8 cellular contexts compared by ENCODE assay signal in the genomic region with DNA sequence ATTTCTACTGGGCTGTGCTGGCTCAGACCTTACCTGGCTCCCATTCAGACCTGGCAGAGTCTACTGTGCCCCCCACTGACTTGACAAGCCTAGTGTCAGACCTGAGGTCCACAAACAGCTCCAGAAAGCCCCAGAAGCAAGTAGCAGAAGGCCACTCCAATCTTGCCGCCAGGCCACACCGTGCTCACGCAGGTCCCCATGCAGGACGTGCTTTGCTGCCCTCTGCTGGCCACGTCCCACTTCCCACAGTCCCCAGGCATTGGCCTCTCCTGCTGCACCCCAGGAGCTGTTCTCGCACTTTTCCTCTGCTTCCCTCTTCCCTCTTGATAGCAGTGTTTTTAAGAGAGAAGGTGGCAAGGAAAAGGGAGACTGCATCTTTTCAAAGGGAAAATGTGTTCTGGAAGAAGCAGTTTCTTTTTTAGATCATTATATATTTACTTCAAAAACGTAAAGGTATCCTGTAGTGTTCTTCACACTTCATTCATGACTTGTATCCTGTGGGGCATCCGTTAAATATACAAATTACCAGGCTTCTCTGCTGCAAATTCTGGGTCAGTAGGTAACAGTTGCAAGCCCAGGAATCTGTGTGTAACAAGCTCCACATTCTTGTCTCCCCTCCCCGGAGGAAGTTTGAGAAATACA.
DNase-seq lines count a peak whose midpoint lies in the region; ATAC-seq and TF ChIP-seq lines count a peak whose summit lies in the region.

No MANE protein-coding gene starts in this region.

- DNase-seq in DMS 273 (lab: John Stamatoyannopoulos, UW; ENCODE audit: unreplicated experiment) (peak; percentile 92), HL-60 (ENCODE audit: low read depth in 1 of 2, low spot score in 1 of 2) (peak; percentile 47 to 80), NOMO-1 (lab: John Stamatoyannopoulos, UW; ENCODE audit: unreplicated experiment in 2 of 2) (peak; percentile 78), endothelial cell (ENCODE audit: low spot score) (peak; percentile 94), middle frontal gyrus (ENCODE audit: extremely low spot score, low spot score) (peak; percentile 48)
- DNase-seq in activated CD8-positive, alpha-beta memory T cell treated with anti-CD3 and anti-CD28 coated beads for 4 hours (ENCODE audit: low read depth in 2 of 2): peak; percentile 47 to 56
- DNase-seq in stimulated activated CD8-positive, alpha-beta memory T cell treated with anti-CD3 and anti-CD28 coated beads, Interleukin-4, amount 100 ng/mL, for 4 hours (ENCODE audit: low read depth in 2 of 2, low spot score in 1 of 2): peak; percentile 47 to 61

- no peak overlapping the region for H3K27ac ChIP-seq in HL-60 (replicated peaks)

- H3K27me3 ChIP-seq in HL-60 (ENCODE audit: insufficient read depth, poor library complexity, severe bottlenecking): no peaks in the 10 kb centered on the region

- H3K4me3 Mint-ChIP-seq in endothelial cell (ENCODE audit: unreplicated experiment): no peak overlapping the region

- no peak overlapping the region for H3K4me3 ChIP-seq in HL-60 (replicated peaks; ENCODE audit: insufficient read depth, low read length)

- no peak overlapping the region for H3K27ac Mint-ChIP-seq in endothelial cell (ENCODE audit: unreplicated experiment)

- TF ChIP-seq CTCF in HL-60 (IDR thresholded peaks at IDR 0.05; ENCODE audit: insufficient read depth, low read length): peak; percentile 96
- peak; percentile 77 for TF ChIP-seq CTCF in endothelial cell (IDR thresholded peaks at IDR 0.05; ENCODE audit: unreplicated experiment)

- ATAC-seq in GM21381 (IDR thresholded peaks at IDR 0.05; ENCODE audit: unreplicated experiment): peak; percentile 97

- H3K4me1 Mint-ChIP-seq in endothelial cell (ENCODE audit: unreplicated experiment): no peaks in the 10 kb centered on the region

- H3K36me3 Mint-ChIP-seq in endothelial cell (ENCODE audit: low read depth, unreplicated experiment): no peaks in the 10 kb centered on the region

- H3K27me3 Mint-ChIP-seq in endothelial cell (ENCODE audit: unreplicated experiment): no peaks in the 10 kb centered on the region

- no peaks in the 10 kb centered on the region for H3K9me3 Mint-ChIP-seq in endothelial cell (ENCODE audit: unreplicated experiment)
